Comparison of ENCODE assay signal across 7 cellular contexts in the genomic region with DNA sequence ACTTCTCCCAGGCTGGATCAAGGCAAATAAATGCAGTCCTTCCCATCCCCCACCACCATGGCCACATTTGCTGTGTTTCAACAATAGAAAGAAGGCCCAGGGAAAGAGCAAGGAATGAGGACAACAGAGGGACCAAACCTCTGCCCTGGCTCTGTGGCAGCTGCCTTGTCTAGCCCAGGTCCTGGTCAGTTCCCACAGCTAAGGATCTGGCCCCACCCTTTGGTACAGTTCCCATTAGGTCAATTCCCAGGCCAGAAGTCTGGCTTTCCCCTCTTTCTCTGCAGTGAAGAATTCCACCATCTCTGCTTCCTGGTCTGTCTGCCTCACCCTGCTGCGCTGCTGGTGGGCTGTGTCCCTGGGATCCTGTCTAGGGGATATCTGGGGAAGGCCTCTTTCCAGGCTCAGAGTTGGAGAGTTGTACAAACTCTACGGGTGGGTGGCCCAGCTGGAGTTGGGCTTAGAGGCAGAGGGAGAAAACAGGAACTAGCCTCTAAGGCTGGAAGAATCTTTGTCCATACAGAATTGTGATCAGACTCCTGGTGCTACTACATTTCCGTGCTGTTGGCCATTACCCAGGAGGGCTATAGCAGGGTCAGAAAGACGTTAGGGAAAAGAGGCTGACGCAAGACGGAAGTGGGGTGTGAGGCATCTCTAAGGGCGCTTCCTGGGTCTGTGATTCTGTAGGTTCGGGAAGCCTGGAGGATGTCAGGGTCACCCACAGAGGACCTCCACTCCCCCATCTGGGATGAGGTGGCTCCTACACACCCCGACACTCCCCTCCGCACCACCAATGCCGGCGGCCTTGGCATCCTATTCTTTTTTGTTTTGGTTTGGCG. TPM values are rescaled to one million over a fixed set of nuclear protein-coding genes. Genes with fewer than 3 reads are reported as not detected.
DNase-seq lines count a peak whose midpoint lies in the region; ATAC-seq, FAIRE-seq and TF ChIP-seq lines count a peak whose summit lies in the region.

No MANE protein-coding gene starts in this region.

- H3K79me2 ChIP-seq in OCI-LY7 (ENCODE audit: insufficient read depth, low read depth, low read length) = peaks cover 4% of the 10 kb centered on the region; the same call in 1 of the 2 replicates
- peaks cover 55% of the 10 kb centered on the region for H3K79me2 ChIP-seq in endothelial cell of umbilical vein (ENCODE audit: control insufficient read depth, insufficient read depth, low read length)

- peaks cover 35% of the 10 kb centered on the region for H3K4me1 ChIP-seq in OCI-LY7 (ENCODE audit: insufficient read depth, low read length, poor library complexity, severe bottlenecking)
- H3K4me1 ChIP-seq in endothelial cell of umbilical vein (ENCODE audit: control insufficient read depth, extremely low read depth, insufficient read depth, low read length) = peaks cover 60% of the 10 kb centered on the region

- H3K4me2 ChIP-seq in OCI-LY7 (ENCODE audit: low read length) (peak overlapping the region; percentile 63), endothelial cell of umbilical vein (ENCODE audit: insufficient read depth, low read length) (peak overlapping the region; percentile 47)

- intact Hi-C loops in OCI-LY7 (cut with micrococcal nuclease; ENCODE audit: unreplicated experiment) = no loop called here
- intact Hi-C loops in endothelial cell of umbilical vein (cut with micrococcal nuclease) = loop anchor here (1.0 kb wide), 2 partner anchors 16 to 35 kb away; partner anchors contain the start of gene PPOX

- H2AFZ ChIP-seq in OCI-LY7 (ENCODE audit: low read length) (peak overlapping the region; percentile 94), endothelial cell of umbilical vein (ENCODE audit: low read depth, low read length) (no peak overlapping the region)

- no peaks in the 10 kb centered on the region for H3K9me2 ChIP-seq in OCI-LY7 (ENCODE audit: insufficient read depth, low read length)

- no peaks in the 10 kb centered on the region for H3K9me1 ChIP-seq in endothelial cell of umbilical vein (replicated peaks; ENCODE audit: control insufficient read depth, extremely low read depth, insufficient read depth, low read length)

- no peak for FAIRE-seq in endothelial cell of umbilical vein (lab: Jason Lieb, UNC)

- dilution Hi-C loops in endothelial cell of umbilical vein (cut with MboI; ENCODE audit: extremely low pct_ligation_motif_present, low sequenced_read_pairs) = no loop called here

- H3K9ac ChIP-seq in endothelial cell of umbilical vein (replicated peaks; ENCODE audit: extremely low read depth, insufficient read depth, low read length) = peak overlapping the region; percentile 75

- CTCF ChIA-PET in OCI-LY7 (lab: Charles Lee; ENCODE audit: unreplicated experiment) = interaction anchor here (1.4 to 2.4 kb wide), 4 partner anchors 10 to 181 kb away, joined by 4 to 12 read pairs (median 6); partner anchors contain the start of gene TOMM40L
- CTCF ChIA-PET in endothelial cell of umbilical vein (lab: Charles Lee) = interaction anchor here (0.9 to 5.1 kb wide), 13 partner anchors 7 to 181 kb away, joined by 3 to 28 read pairs (median 5); partner anchors contain the start of genes B4GALT3, PPOX and TOMM40L

- H3K36me3 ChIP-seq in OCI-LY7 (ENCODE audit: insufficient read depth, low read length) = peaks cover 14% of the 10 kb centered on the region
- H3K36me3 ChIP-seq in endothelial cell of umbilical vein (ENCODE audit: control insufficient read depth in 2 of 2, extremely low read depth in 1 of 2, insufficient read depth in 2 of 2, low read length in 2 of 2) = no peaks in the 10 kb centered on the region

- DNase-seq in OCI-LY7 (ENCODE audit: low spot score) (no peak), endothelial cell of umbilical vein (ENCODE audit: low read depth, low spot score) (peak; percentile 87), myocyte (ENCODE audit: low read depth) (peak; percentile 90), HPDE6-E6E7 (ENCODE audit: extremely low spot score) (no peak), NCI-H1092 treated with DMSO at 0.1 percent for 48 hours (lab: John Stamatoyannopoulos, UW) (no peak)

- POLR2A ChIA-PET in OCI-LY7 (lab: Charles Lee) = interaction anchor here (0.6 to 2.8 kb wide), 5 partner anchors 10 to 1546 kb away, joined by 3 to 22 read pairs (median 5); no protein-coding TSS in a partner anchor
- POLR2A ChIA-PET in endothelial cell of umbilical vein (lab: Charles Lee) = interaction anchor here (0.8 to 1.7 kb wide), 6 partner anchors 12 to 112 kb away, joined by 3 to 15 read pairs (median 4); partner anchors contain the start of genes B4GALT3, PPOX and TOMM40L

- TF ChIP-seq CTCF in GM12875 (IDR thresholded peaks at IDR 0.05; ENCODE audit: borderline replicate concordance, insufficient read depth, low read depth, low read length) (no peak), OCI-LY7 (conservative IDR thresholded peaks at IDR 0.05; ENCODE audit: low read length) (no peak), endothelial cell of umbilical vein (IDR thresholded peaks at IDR 0.05; ENCODE audit: extremely low read depth in 1 of 2, insufficient read depth in 1 of 2, low read depth in 1 of 2, low read length in 2 of 2) (no peak)

- no peak for ATAC-seq in HG03175 (IDR thresholded peaks at IDR 0.05; ENCODE audit: unreplicated experiment)

- H3K4me3 ChIP-seq in GM12875 (ENCODE audit: low read depth, low read length) = peak overlapping the region; percentile 53
- peak overlapping the region; percentile 75 for H3K4me3 ChIP-seq in OCI-LY7 (ENCODE audit: low read depth, low read length, poor library complexity, severe bottlenecking)
- H3K4me3 ChIP-seq in endothelial cell of umbilical vein (replicated peaks in 1 of 3; ENCODE audit: insufficient read depth in 1 of 3, low read depth in 1 of 3, low read length in 3 of 3) = peak overlapping the region in 1 of 3 experiments; percentile 7

- H4K20me1 ChIP-seq in OCI-LY7 (ENCODE audit: insufficient read depth, low read length) = no peaks in the 10 kb centered on the region
- H4K20me1 ChIP-seq in endothelial cell of umbilical vein (replicated peaks; ENCODE audit: control insufficient read depth, extremely low read depth, insufficient read depth, low read length) = no peaks in the 10 kb centered on the region

- BruUV-seq in OCI-LY7 (replicated peaks; lab: Mats Ljungman, UMichigan) (no TSS peak), endothelial cell of umbilical vein (replicated peaks; lab: Mats Ljungman, UMichigan) (no TSS peak)

- no peaks in the 10 kb centered on the region for H3K9me3 ChIP-seq in OCI-LY7 (ENCODE audit: low read length)
- H3K9me3 ChIP-seq in endothelial cell of umbilical vein (replicated peaks; ENCODE audit: control insufficient read depth, insufficient read depth, low read length) = no peaks in the 10 kb centered on the region

- TF ChIP-seq POLR2A in endothelial cell of umbilical vein (IDR thresholded peaks at IDR 0.05; ENCODE audit: low read depth, low read length) = no peak

- H3K27ac ChIP-seq in OCI-LY7 (ENCODE audit: low read depth, low read length, poor library complexity, severe bottlenecking) (peak overlapping the region; percentile 13), endothelial cell of umbilical vein (ENCODE audit: insufficient read depth, low read depth, low read length) (peak overlapping the region; percentile 98)

- no peaks in the 10 kb centered on the region for H3K27me3 ChIP-seq in endothelial cell of umbilical vein (ENCODE audit: control insufficient read depth in 2 of 2, insufficient read depth in 2 of 2, low read length in 2 of 2)

RNA-seq across cellular contexts. Expression of gene NDUFS2, which starts 1.0 kb away (rescaled TPM):
- total RNA-seq in OCI-LY7 (2014; rRNA removed; shearing (Covaris generic)) = 62.9 and 76.4 TPM in 2 replicates
- total RNA-seq in OCI-LY7 (2022) (72.1 and 73.4 TPM in 2 replicates), endothelial cell of umbilical vein (95.1 and 99.7 TPM in 2 replicates), myocyte (162 TPM in 2 replicates)
- polyA plus RNA-seq in endothelial cell of umbilical vein = 101 and 130 TPM in 2 replicates
- 119 and 125 TPM in 2 replicates for polyA plus RNA-seq in endothelial cell of umbilical vein (2011; cell fraction: cytosol; rRNA removed)
- 133 and 144 TPM in 2 replicates for polyA plus RNA-seq in endothelial cell of umbilical vein (2011; cell fraction: nucleus; rRNA removed)
- 97.3 and 104 TPM in 2 replicates for polyA plus RNA-seq in endothelial cell of umbilical vein (2012)
- polyA minus RNA-seq in endothelial cell of umbilical vein = 209 and 223 TPM in 2 replicates
- polyA minus RNA-seq in endothelial cell of umbilical vein (2011; cell fraction: cytosol; rRNA and poly(A)+ RNA removed) = 114 TPM
- polyA minus RNA-seq in endothelial cell of umbilical vein (2011; cell fraction: nucleus; rRNA and poly(A)+ RNA removed) = 68.0 and 89.1 TPM in 2 replicates
- polyA plus RNA-seq in myocyte (2012) = 130 TPM

RNA-seq across cellular contexts. Expression of gene ADAMTS4, which starts 2.4 kb away (rescaled TPM):
- 0.03 TPM in 2 replicates for total RNA-seq in OCI-LY7 (2014; rRNA removed; shearing (Covaris generic))
- 0.07 and 0.15 TPM in 2 replicates for total RNA-seq in OCI-LY7 (2022)
- total RNA-seq in endothelial cell of umbilical vein = 8.9 and 13.6 TPM in 2 replicates
- 2.5 and 2.6 TPM in 2 replicates for polyA plus RNA-seq in endothelial cell of umbilical vein
- 1.1 and 1.4 TPM in 2 replicates for polyA plus RNA-seq in endothelial cell of umbilical vein (2011; cell fraction: cytosol; rRNA removed)
- 2.7 and 3.4 TPM in 2 replicates for polyA plus RNA-seq in endothelial cell of umbilical vein (2011; cell fraction: nucleus; rRNA removed)
- 11.6 and 12.1 TPM in 2 replicates for polyA plus RNA-seq in endothelial cell of umbilical vein (2012)
- polyA minus RNA-seq in endothelial cell of umbilical vein = 3.5 and 13.4 TPM in 2 replicates
- 0.41 TPM for polyA minus RNA-seq in endothelial cell of umbilical vein (2011; cell fraction: cytosol; rRNA and poly(A)+ RNA removed)
- 7.3 and 7.8 TPM in 2 replicates for polyA minus RNA-seq in endothelial cell of umbilical vein (2011; cell fraction: nucleus; rRNA and poly(A)+ RNA removed)
- total RNA-seq in myocyte = 19.7 and 22.4 TPM in 2 replicates
- polyA plus RNA-seq in myocyte (2012) = 7.2 TPM

RNA-seq across cellular contexts. Expression of gene FCER1G, which starts 13.9 kb away (rescaled TPM):
- 3.2 TPM in 1 of 2 replicates, not detected in the other for total RNA-seq in OCI-LY7 (2014; rRNA removed; shearing (Covaris generic))
- total RNA-seq in OCI-LY7 (2022) (0.88 and 1.2 TPM in 2 replicates), endothelial cell of umbilical vein (1.6 and 2.2 TPM in 2 replicates), myocyte (not detected in 2 replicates)
- 1.1 and 1.3 TPM in 2 replicates for polyA plus RNA-seq in endothelial cell of umbilical vein
- 0.57 and 0.63 TPM in 2 replicates for polyA plus RNA-seq in endothelial cell of umbilical vein (2011; cell fraction: cytosol; rRNA removed)
- polyA plus RNA-seq in endothelial cell of umbilical vein (2011; cell fraction: nucleus; rRNA removed) = 1.9 and 2.4 TPM in 2 replicates
- polyA plus RNA-seq in endothelial cell of umbilical vein (2012) = 0.60 TPM in 1 of 2 replicates, not detected in the other
- 0.93 TPM in 1 of 2 replicates, not detected in the other for polyA minus RNA-seq in endothelial cell of umbilical vein
- not detected for polyA minus RNA-seq in endothelial cell of umbilical vein (2011; cell fraction: cytosol; rRNA and poly(A)+ RNA removed)
- polyA minus RNA-seq in endothelial cell of umbilical vein (2011; cell fraction: nucleus; rRNA and poly(A)+ RNA removed) = 1.5 TPM in 1 of 2 replicates, not detected in the other
- 1.5 TPM for polyA plus RNA-seq in myocyte (2012)

RNA-seq across cellular contexts. Expression of gene APOA2, which starts 22.2 kb away (rescaled TPM):
- not detected in 2 replicates for total RNA-seq in OCI-LY7 (2014; rRNA removed; shearing (Covaris generic))
- total RNA-seq in OCI-LY7 (2022) (not detected in 2 replicates), endothelial cell of umbilical vein (not detected in 2 replicates), myocyte (not detected in 2 replicates)
- polyA plus RNA-seq in endothelial cell of umbilical vein = not detected in 2 replicates
- polyA plus RNA-seq in endothelial cell of umbilical vein (2011; cell fraction: cytosol; rRNA removed) = not detected in 2 replicates
- not detected in 2 replicates for polyA plus RNA-seq in endothelial cell of umbilical vein (2011; cell fraction: nucleus; rRNA removed)
- polyA plus RNA-seq in endothelial cell of umbilical vein (2012) = 0.84 TPM in 1 of 2 replicates, not detected in the other
- not detected in 2 replicates for polyA minus RNA-seq in endothelial cell of umbilical vein
- not detected for polyA minus RNA-seq in endothelial cell of umbilical vein (2011; cell fraction: cytosol; rRNA and poly(A)+ RNA removed)
- polyA minus RNA-seq in endothelial cell of umbilical vein (2011; cell fraction: nucleus; rRNA and poly(A)+ RNA removed) = not detected in 2 replicates
- not detected for polyA plus RNA-seq in myocyte (2012)

RNA-seq across cellular contexts. Expression of gene B4GALT3, which starts 23.9 kb away (rescaled TPM):
- total RNA-seq in OCI-LY7 (2014; rRNA removed; shearing (Covaris generic)) = 36.2 and 39.1 TPM in 2 replicates
- total RNA-seq in OCI-LY7 (2022) = 41.7 and 49.8 TPM in 2 replicates
- total RNA-seq in endothelial cell of umbilical vein = 39.5 and 39.8 TPM in 2 replicates
- polyA plus RNA-seq in endothelial cell of umbilical vein = 55.5 and 60.4 TPM in 2 replicates
- 43.9 and 47.0 TPM in 2 replicates for polyA plus RNA-seq in endothelial cell of umbilical vein (2011; cell fraction: cytosol; rRNA removed)
- polyA plus RNA-seq in endothelial cell of umbilical vein (2011; cell fraction: nucleus; rRNA removed) = 46.1 and 53.2 TPM in 2 replicates
- polyA plus RNA-seq in endothelial cell of umbilical vein (2012) = 36.9 and 38.5 TPM in 2 replicates
- polyA minus RNA-seq in endothelial cell of umbilical vein = 22.8 and 24.6 TPM in 2 replicates
- 18.3 TPM for polyA minus RNA-seq in endothelial cell of umbilical vein (2011; cell fraction: cytosol; rRNA and poly(A)+ RNA removed)
- 13.6 and 14.2 TPM in 2 replicates for polyA minus RNA-seq in endothelial cell of umbilical vein (2011; cell fraction: nucleus; rRNA and poly(A)+ RNA removed)
- 32.8 and 34.3 TPM in 2 replicates for total RNA-seq in myocyte
- 38.3 TPM for polyA plus RNA-seq in myocyte (2012)

Comparison
In these comparisons a context has a peak if more than half of its experiments do, and no peak if none do; other contexts are left out.
1. DNase-seq: peak in endothelial cell of umbilical vein (single experiment) and myocyte (single experiment); none in OCI-LY7 (single experiment), HPDE6-E6E7 (single experiment) and NCI-H1092 treated with DMSO at 0.1 percent for 48 hours (single experiment).